8 cellular contexts compared by ENCODE assay signal in genomic region chr12:47636908-47637780, GRCh38.
DNase-seq lines count a peak whose midpoint lies in the region; TF ChIP-seq lines count a peak whose summit lies in the region.

No MANE protein-coding gene starts in this region.

- H3K27me3 Mint-ChIP-seq in type B pancreatic cell = no peaks in the 10 kb centered on the region

- DNase-seq in NCI-H2081 (lab: John Stamatoyannopoulos, UW) = peak; percentile 5 to 14
- DNase-seq in NCI-H2081 treated with DMSO at 0.1 percent for 48 hours (lab: John Stamatoyannopoulos, UW) = no peak
- DNase-seq in NCI-H748 treated with DMSO at 0.1 percent for 48 hours (lab: John Stamatoyannopoulos, UW) = peak; percentile 42
- DNase-seq in activated effector memory CD4-positive, alpha-beta T cell treated with Interleukin-2 at 50 U/mL for 16 hours = peak; percentile 13
- peak; percentile 85 for DNase-seq in islet precursor cell
- DNase-seq in type B pancreatic cell (ENCODE audit: extremely low spot score, unreplicated experiment) = no peak
- no peak for DNase-seq in inferior parietal cortex (ENCODE audit: extremely low spot score)
- no peak for DNase-seq in dedifferentiated amniotic fluid mesenchymal stem cell (ENCODE audit: extremely low spot score)

- H3K4me3 Mint-ChIP-seq in type B pancreatic cell = no peak overlapping the region

- H3K27ac Mint-ChIP-seq in type B pancreatic cell = peak overlapping the region; percentile 24

- no peaks in the 10 kb centered on the region for H3K4me1 Mint-ChIP-seq in type B pancreatic cell (ENCODE audit: unreplicated experiment)

- H3K36me3 Mint-ChIP-seq in type B pancreatic cell = peaks cover 57% of the 10 kb centered on the region

- H3K9me3 Mint-ChIP-seq in type B pancreatic cell = peaks cover 25% of the 10 kb centered on the region

- peak; percentile 65 for TF ChIP-seq CTCF in type B pancreatic cell (conservative IDR thresholded peaks at IDR 0.05)

Comparison
In these comparisons a context has a peak if more than half of its experiments do, and no peak if none do; other contexts are left out.
1. DNase-seq: peak in NCI-H2081 (2 of 2), NCI-H748 treated with DMSO at 0.1 percent for 48 hours (single experiment), activated effector memory CD4-positive, alpha-beta T cell treated with Interleukin-2 at 50 U/mL for 16 hours (single experiment) and islet precursor cell (single experiment); none in NCI-H2081 treated with DMSO at 0.1 percent for 48 hours (single experiment), type B pancreatic cell (single experiment), inferior parietal cortex (single experiment) and dedifferentiated amniotic fluid mesenchymal stem cell (single experiment).